In the genomic region with DNA sequence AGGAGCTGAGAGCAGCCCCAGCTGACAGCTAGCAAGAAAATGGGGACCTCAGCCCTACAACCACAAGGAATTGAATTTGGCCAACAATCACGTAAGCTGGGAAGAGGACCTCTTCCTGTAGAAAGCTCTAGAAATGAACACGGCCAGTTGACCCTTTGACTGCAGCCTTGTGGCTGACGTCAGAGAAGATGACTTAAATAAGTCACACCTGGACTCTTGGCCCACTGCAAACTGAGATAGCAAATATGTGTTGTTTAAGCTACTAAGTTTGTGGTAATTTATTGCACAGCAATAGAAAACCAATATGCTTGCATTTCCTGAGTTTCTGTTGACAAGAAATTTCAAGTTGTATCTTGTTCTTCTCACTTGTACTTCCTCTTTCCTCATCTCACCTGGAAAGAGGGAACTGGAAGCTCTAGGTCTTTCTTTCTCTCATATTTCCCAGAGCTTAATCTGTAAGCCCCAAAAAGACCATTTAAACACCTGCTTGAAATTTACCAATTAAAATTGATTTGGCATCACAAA, we compare ENCODE assay signal across 15 cellular contexts. TPM values are rescaled to one million over a fixed set of nuclear protein-coding genes. Genes with fewer than 3 reads are reported as not detected.
A peak's percentile ranks its signal among the peaks of the same experiment; 100 is the strongest.
DNase-seq lines count a peak whose midpoint lies in the region; ATAC-seq and TF ChIP-seq lines count a peak whose summit lies in the region.
"Had no signal": no experiment of that assay in that cellular context is flagged by ENCODE, and none has a peak within 500 bp of the region (broad histone marks: within the 10 kb centered on the region; RNA-seq: fewer than 3 reads in every experiment).

No MANE protein-coding gene starts in this region.

- H3K79me2 ChIP-seq in MM.1S (ENCODE audit: low read length), result no peaks in the 10 kb centered on the region

- no peak overlapping the region for H3K27ac Mint-ChIP-seq in mesothelial cell of epicardium
- H3K27ac Mint-ChIP-seq: CD4-positive, alpha-beta memory T cell had no signal

- H3K9ac ChIP-seq in MM.1S (ENCODE audit: low read length), result no peak overlapping the region

- intact Hi-C loops in esophagus muscularis mucosa (cut with DNase I), result no loop called here
- intact Hi-C loops in left colon (cut with DNase I, micrococcal nuclease), result no loop called here

- H3K4me1 ChIP-seq in MM.1S (ENCODE audit: low read length) (no peaks in the 10 kb centered on the region), RWPE2 (ENCODE audit: insufficient read depth, poor library complexity, severe bottlenecking) (peaks cover 7% of the 10 kb centered on the region), esophagus muscularis mucosa (peaks cover 0 to 66% (median 56%) of the 10 kb centered on the region in 4 donors)
- H3K4me1 ChIP-seq: A549, BE2C, HAP-1 had no signal

- H4K20me1 ChIP-seq in MM.1S (ENCODE audit: insufficient read depth, low read length), result no peaks in the 10 kb centered on the region

- H3K4me3 ChIP-seq in MM.1S (ENCODE audit: low read length), result no peak overlapping the region
- H3K4me3 ChIP-seq in RWPE2 (ENCODE audit: severe bottlenecking), result no peak overlapping the region
- no peak overlapping the region for H3K4me3 ChIP-seq in esophagus muscularis mucosa
- H3K4me3 ChIP-seq: A549, HAP-1 had no signal

- H3K4me2 ChIP-seq in MM.1S (ENCODE audit: low read depth, low read length), result no peak overlapping the region
- H3K4me2 ChIP-seq: A549 had no signal

- TF ChIP-seq EP300 in esophagus muscularis mucosa (IDR thresholded peaks at IDR 0.05), result no peak

- no peaks in the 10 kb centered on the region for H3K4me1 Mint-ChIP-seq in mesothelial cell of epicardium
- H3K4me1 Mint-ChIP-seq: CD4-positive, alpha-beta memory T cell had no signal

- TF ChIP-seq POLR2A in esophagus muscularis mucosa (IDR thresholded peaks at IDR 0.05; ENCODE audit: low read depth), result no peak

- no peak overlapping the region for H3K4me3 Mint-ChIP-seq in mesothelial cell of epicardium
- H3K4me3 Mint-ChIP-seq: CD4-positive, alpha-beta memory T cell had no signal

- H3K27me3 ChIP-seq in MM.1S (replicated peaks; ENCODE audit: insufficient read depth, low read length) (no peaks in the 10 kb centered on the region), RWPE2 (ENCODE audit: insufficient read depth, poor library complexity, severe bottlenecking) (no peaks in the 10 kb centered on the region), esophagus muscularis mucosa (no peaks in the 10 kb centered on the region)
- H3K27me3 ChIP-seq: BE2C had no signal

- no peaks in the 10 kb centered on the region for H3K36me3 ChIP-seq in MM.1S (replicated peaks; ENCODE audit: insufficient read depth, low read length)
- no peaks in the 10 kb centered on the region for H3K36me3 ChIP-seq in RWPE2 (ENCODE audit: low read depth)
- H3K36me3 ChIP-seq in esophagus muscularis mucosa, result no peaks in the 10 kb centered on the region
- H3K36me3 ChIP-seq: BE2C, HAP-1 had no signal

- H3K36me3 Mint-ChIP-seq in mesothelial cell of epicardium, result no peaks in the 10 kb centered on the region
- H3K36me3 Mint-ChIP-seq: CD4-positive, alpha-beta memory T cell had no signal

- TF ChIP-seq CTCF in MM.1S (IDR thresholded peaks at IDR 0.05; ENCODE audit: low read length), result no peak
- no peak for TF ChIP-seq CTCF in RWPE2 (IDR thresholded peaks at IDR 0.05; ENCODE audit: poor library complexity, severe bottlenecking)
- no peak for TF ChIP-seq CTCF in esophagus muscularis mucosa (IDR thresholded peaks at IDR 0.05)
- TF ChIP-seq CTCF in mesothelial cell of epicardium (IDR thresholded peaks at IDR 0.05; ENCODE audit: unreplicated experiment), result no peak

- no peaks in the 10 kb centered on the region for H3K9me2 ChIP-seq in MM.1S (replicated peaks; ENCODE audit: insufficient read depth, low read length)

- DNase-seq in MM.1S (peak; percentile 27), RWPE2 (ENCODE audit: low spot score) (no peak), esophagus muscularis mucosa (ENCODE audit: extremely low spot score) (no peak), left colon (no peak), mesothelial cell of epicardium (ENCODE audit: low spot score in 2 of 2, unreplicated experiment in 2 of 2) (no peak), DMS79 treated with DMSO at 0.1 percent for 48 hours (lab: John Stamatoyannopoulos, UW) (no peak)
- no peak for DNase-seq in activated CD4-positive, alpha-beta T cell treated with anti-CD3 and anti-CD28 coated beads for 1 hour
- DNase-seq: BE2C; CD4-positive, alpha-beta memory T cell; DMS79; EL had no signal

- ATAC-seq in RWPE2 (ENCODE audit: low read depth), result peak; percentile 57
- ATAC-seq in left colon, result peak; percentile 35
- ATAC-seq in HG03095 (IDR thresholded peaks at IDR 0.05; ENCODE audit: unreplicated experiment), result no peak
- ATAC-seq: A549 had no signal

- H2AFZ ChIP-seq in MM.1S (ENCODE audit: low read length), result no peak overlapping the region

- 68% methylated on average over 3 of the region's 3 CpGs for WGBS in esophagus muscularis mucosa

- peaks cover 67% of the 10 kb centered on the region for H3K27me3 Mint-ChIP-seq in mesothelial cell of epicardium (ENCODE audit: low read depth)

- H3F3A ChIP-seq in MM.1S (ENCODE audit: insufficient read depth, low read length), result no peaks in the 10 kb centered on the region

- H3K27ac ChIP-seq in MM.1S (ENCODE audit: low read length) (no peak overlapping the region), RWPE2 (ENCODE audit: poor library complexity, severe bottlenecking) (peak overlapping the region; percentile 13), esophagus muscularis mucosa (replicated peaks in 1 of 4) (peak overlapping the region; percentile 69 to 79 (median 76))
- H3K27ac ChIP-seq: A549, C4-2B had no signal

- no peaks in the 10 kb centered on the region for H3K9me3 ChIP-seq in MM.1S (replicated peaks; ENCODE audit: insufficient read depth, low read length)
- H3K9me3 ChIP-seq in RWPE2 (ENCODE audit: severe bottlenecking), result no peaks in the 10 kb centered on the region
- H3K9me3 ChIP-seq in esophagus muscularis mucosa, result no peaks in the 10 kb centered on the region
- H3K9me3 ChIP-seq: A549, BE2C, HAP-1 had no signal

- no peaks in the 10 kb centered on the region for H3K9me3 Mint-ChIP-seq in mesothelial cell of epicardium

RNA-seq across cellular contexts. Expression of a gene that starts 18.8 kb away (rescaled TPM):
- total RNA-seq in esophagus muscularis mucosa, result 10 to 100 TPM in 1 of 4 donors, 1 to 10 TPM in 3; 7.3 to 11.2 (median 8.8) TPM
- 10 to 100 TPM in 1 of 2 donors, 1 to 10 TPM in 1; 8.0 to 12.3 TPM for total RNA-seq in left colon
- 0.83 to 1.6 TPM (median 0.90 TPM) in 3 replicates for total RNA-seq in mesothelial cell of epicardium
